28 cellular contexts compared by ENCODE assay signal in genomic region chr13:21957833-21958232, GRCh38.
"Had no signal": no experiment of that assay in that cellular context is flagged by ENCODE, and none has a peak within 500 bp of the region (broad histone marks: within the 10 kb centered on the region; RNA-seq: fewer than 3 reads in every experiment).

No MANE protein-coding gene starts in this region.

- DNase-seq: activated CD4-positive, alpha-beta memory T cell treated with anti-CD3 and anti-CD28 coated beads, Interleukin-2, amount 10 ng/mL, durations not matched to agents 7 days and 5 days; activated CD4-positive, alpha-beta T cell treated with anti-CD3 and anti-CD28 coated beads for 1 hour; activated CD4-positive, alpha-beta T cell treated with anti-CD3 and anti-CD28 coated beads for 48 hours; activated CD4-positive, CD25-positive, alpha-beta regulatory T cell; activated effector memory CD4-positive, alpha-beta T cell treated with anti-CD3 and anti-CD28 coated beads, Interleukin-2, amount 50 U/mL, for 16 hours; activated naive CD4-positive, alpha-beta T cell; activated naive CD4-positive, alpha-beta T cell treated with anti-CD3 and anti-CD28 coated beads, Interleukin-2, amount 50 U/mL, for 16 hours; activated naive CD8-positive, alpha-beta T cell treated with anti-CD3 and anti-CD28 coated beads for 36 hours; activated T-cell treated with anti-CD3 and anti-CD28 coated beads, Interleukin-2, amount 50 U/mL, for 1 hour; activated T-cell treated with anti-CD3 and anti-CD28 coated beads, Interleukin-2, amount 50 U/mL, for 72 hours; amniotic stem cell; aorta; brain microvascular endothelial cell; central memory CD4-positive, alpha-beta T cell; NCI-H1105; NCI-H1417 treated with DMSO at 0.1 percent for 48 hours; NCI-H2029; NCI-H2107; NCI-H226; NCI-H446 treated with DMSO at 0.1 percent for 48 hours; NCI-H524; SHP77; SJCRH30; T1000; WERI-Rb-1 had no signal

- H3K9me3 ChIP-seq: SJCRH30 had no signal

- H3K4me1 ChIP-seq: SJCRH30 had no signal

- H3K27me3 ChIP-seq: brain microvascular endothelial cell, SJCRH30 had no signal

- H3K4me3 Mint-ChIP-seq: activated CD4-positive, alpha-beta memory T cell treated with anti-CD3 and anti-CD28 coated beads, Interleukin-2, amount 10 ng/mL, durations not matched to agents 7 days and 5 days; activated naive CD8-positive, alpha-beta T cell treated with anti-CD3 and anti-CD28 coated beads for 36 hours; activated T-cell treated with anti-CD3 and anti-CD28 coated beads, Interleukin-2, amount 50 U/mL, for 72 hours; activated T-helper 17 cell treated with anti-CD3 and anti-CD28 coated beads, Interleukin-2, amount 50 U/mL, for 72 hours had no signal

- H3K9me3 Mint-ChIP-seq: activated T-helper 17 cell treated with anti-CD3 and anti-CD28 coated beads, Interleukin-2, amount 50 U/mL, for 72 hours had no signal

- H3K27ac Mint-ChIP-seq: activated CD4-positive, alpha-beta memory T cell treated with anti-CD3 and anti-CD28 coated beads, Interleukin-2, amount 10 ng/mL, durations not matched to agents 7 days and 5 days; activated naive CD8-positive, alpha-beta T cell treated with anti-CD3 and anti-CD28 coated beads for 36 hours; activated T-cell treated with anti-CD3 and anti-CD28 coated beads, Interleukin-2, amount 50 U/mL, for 72 hours; activated T-helper 17 cell treated with anti-CD3 and anti-CD28 coated beads, Interleukin-2, amount 50 U/mL, for 72 hours had no signal

- H3K36me3 Mint-ChIP-seq: activated naive CD8-positive, alpha-beta T cell treated with anti-CD3 and anti-CD28 coated beads for 36 hours had no signal

- H3K4me3 ChIP-seq: SJCRH30, SK-N-MC had no signal

- H3K27ac ChIP-seq: brain microvascular endothelial cell, SJCRH30, SK-N-MC, WERI-Rb-1 had no signal

- H3K36me3 ChIP-seq: brain microvascular endothelial cell, SJCRH30, WERI-Rb-1 had no signal

- H3K4me1 Mint-ChIP-seq: activated CD4-positive, alpha-beta memory T cell treated with anti-CD3 and anti-CD28 coated beads, Interleukin-2, amount 10 ng/mL, durations not matched to agents 7 days and 5 days; activated naive CD8-positive, alpha-beta T cell treated with anti-CD3 and anti-CD28 coated beads for 36 hours; activated T-helper 17 cell treated with anti-CD3 and anti-CD28 coated beads, Interleukin-2, amount 50 U/mL, for 72 hours had no signal

- H3K27me3 Mint-ChIP-seq: activated CD4-positive, alpha-beta memory T cell treated with anti-CD3 and anti-CD28 coated beads, Interleukin-2, amount 10 ng/mL, durations not matched to agents 7 days and 5 days had no signal

- ATAC-seq: activated T-cell treated with anti-CD3 and anti-CD28 coated beads, Interleukin-2, amount 50 U/mL, for 72 hours; activated T-helper 17 cell treated with anti-CD3 and anti-CD28 coated beads, Interleukin-2, amount 50 U/mL, for 72 hours; Panc1 had no signal
